1 cellular context compared by ENCODE assay signal in the genomic region with DNA sequence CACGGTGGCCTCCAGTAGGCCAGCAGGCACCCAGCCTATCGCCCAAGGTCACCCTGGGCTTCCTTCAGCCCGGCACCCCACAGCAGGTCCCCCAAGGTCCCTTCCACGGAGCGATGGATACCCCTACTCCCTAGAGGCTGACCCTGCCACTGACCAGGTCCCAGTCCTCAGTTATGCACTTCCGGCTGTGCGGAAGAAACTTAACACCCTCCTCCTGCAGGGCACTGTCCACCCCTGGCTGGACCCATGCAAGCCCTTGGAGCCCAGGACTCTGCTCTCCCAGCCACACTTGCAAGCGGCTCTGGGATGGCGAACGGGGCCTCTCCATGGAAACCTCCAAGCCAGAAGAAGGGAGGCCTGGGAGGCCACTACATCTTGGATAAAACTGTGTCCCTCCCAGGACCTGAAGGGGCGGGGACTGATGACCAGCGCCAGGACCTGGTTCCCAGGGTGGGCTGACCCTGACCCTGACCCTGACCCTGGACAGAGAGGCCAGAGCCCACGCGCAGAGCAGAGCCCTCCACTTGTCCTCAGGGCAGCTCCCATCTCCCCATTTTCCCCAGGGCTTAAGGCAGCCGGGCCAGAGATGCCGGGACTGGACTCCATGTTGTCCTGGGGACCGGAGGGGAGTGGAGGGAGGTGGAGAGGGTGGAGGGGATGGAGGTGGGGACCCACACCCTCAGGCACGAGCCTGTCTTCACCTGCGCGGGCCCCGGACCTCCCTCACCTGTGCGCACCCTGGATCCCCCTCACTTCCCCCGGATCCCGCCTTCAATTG.
TF ChIP-seq lines count a peak whose summit lies in the region.

No MANE protein-coding gene starts in this region.

TF ChIP-seq in HepG2, 621 proteins besides CTCF, POLR2A, EP300 and RAD21 (continues in another document):
- TF ChIP-seq ZNF280D (CRISPR knock-in tag; IDR thresholded peaks at IDR 0.05) (no peak), THAP7 (CRISPR knock-in tag; IDR thresholded peaks at IDR 0.05) (0 out of 2 replicates have a peak, but pooled peaks have one; percentile 82), ZFP91 (CRISPR knock-in tag; IDR thresholded peaks at IDR 0.05; ENCODE audit: borderline replicate concordance) (peak; percentile 12; the same call in 1 of the 2 replicates), SRSF1 (optimal IDR thresholded peaks at IDR 0.05; ENCODE audit: low read depth, low read length) (no peak), ZNF776 (CRISPR knock-in tag; IDR thresholded peaks at IDR 0.05) (peak; percentile 73; the same call in 1 of the 2 replicates), NR3C1 (CRISPR knock-in tag; IDR thresholded peaks at IDR 0.05) (no peak), ZBTB7B (CRISPR knock-in tag; IDR thresholded peaks at IDR 0.05) (peak; percentile 37; the same call in 1 of the 2 replicates), YEATS2 (CRISPR knock-in tag; IDR thresholded peaks at IDR 0.05; ENCODE audit: borderline replicate concordance) (0 out of 2 replicates have a peak, but pooled peaks have one; percentile 14), ZNF556 (CRISPR knock-in tag; IDR thresholded peaks at IDR 0.05; ENCODE audit: borderline replicate concordance) (0 out of 2 replicates have a peak, but pooled peaks have one; percentile 25), NFATC3 (CRISPR knock-in tag; IDR thresholded peaks at IDR 0.05) (peak; percentile 86; the same call in 1 of the 2 replicates), ZNF652 (CRISPR knock-in tag; IDR thresholded peaks at IDR 0.05; ENCODE audit: borderline replicate concordance, low read depth) (no peak), SIX1 (CRISPR knock-in tag; IDR thresholded peaks at IDR 0.05; ENCODE audit: borderline replicate concordance) (peak; percentile 20; the same call in 1 of the 2 replicates), NR2F1 (CRISPR knock-in tag; IDR thresholded peaks at IDR 0.05) (peak; percentile 16 to 71; a peak in 2 of 4 replicates), RXRB (CRISPR knock-in tag; IDR thresholded peaks at IDR 0.05; ENCODE audit: borderline replicate concordance) (0 out of 2 replicates have a peak, but pooled peaks have one; percentile 18), ZKSCAN5 (CRISPR knock-in tag; IDR thresholded peaks at IDR 0.05) (no peak), HIVEP1 (CRISPR knock-in tag; IDR thresholded peaks at IDR 0.05) (0 out of 2 replicates have a peak, but pooled peaks have one; percentile 9), SNAPC5 (CRISPR knock-in tag; IDR thresholded peaks at IDR 0.05; ENCODE audit: borderline replicate concordance) (peak; percentile 25; the same call in 1 of the 2 replicates), NR2F2 (IDR thresholded peaks at IDR 0.05; ENCODE audit: borderline replicate concordance, low read depth) (0 out of 2 replicates have a peak, but pooled peaks have one; percentile 13), GABPB1 (CRISPR knock-in tag; IDR thresholded peaks at IDR 0.05) (peak; percentile 63), HNF1B (CRISPR knock-in tag; IDR thresholded peaks at IDR 0.05) (peak; percentile 76), ETV5 (CRISPR knock-in tag; IDR thresholded peaks at IDR 0.05; ENCODE audit: borderline replicate concordance) (peak; percentile 42; the same call in 1 of the 2 replicates), ZEB1 (IDR thresholded peaks at IDR 0.05; ENCODE audit: insufficient replicate concordance, low read depth) (peak; percentile 15), SP2 (CRISPR knock-in tag; IDR thresholded peaks at IDR 0.05) (peak; percentile 56; the same call in 1 of the 2 replicates), DMTF1 (CRISPR knock-in tag; IDR thresholded peaks at IDR 0.05) (no peak), ELF1 (CRISPR knock-in tag; IDR thresholded peaks at IDR 0.05) (peak; percentile 74), ZNF354B (CRISPR knock-in tag; IDR thresholded peaks at IDR 0.05) (0 out of 2 replicates have a peak, but pooled peaks have one; percentile 59), PHF8 (CRISPR knock-in tag; IDR thresholded peaks at IDR 0.05) (peak; percentile 42), RFXAP (CRISPR knock-in tag; IDR thresholded peaks at IDR 0.05; ENCODE audit: borderline replicate concordance) (0 out of 2 replicates have a peak, but pooled peaks have one; percentile 26), RARA (CRISPR knock-in tag; IDR thresholded peaks at IDR 0.05) (peak; percentile 70), MTA1 (CRISPR knock-in tag; IDR thresholded peaks at IDR 0.05; ENCODE audit: borderline replicate concordance) (peak; percentile 62), BRD4 (CRISPR knock-in tag; IDR thresholded peaks at IDR 0.05) (0 out of 2 replicates have a peak, but pooled peaks have one; percentile 54), AGO1 (IDR thresholded peaks at IDR 0.05; ENCODE audit: low read depth, low read length, poor library complexity, severe bottlenecking) (peak; percentile 28), ZNF256 (CRISPR knock-in tag; conservative IDR thresholded peaks at IDR 0.05) (no peak), ZNF598 (CRISPR knock-in tag; IDR thresholded peaks at IDR 0.05; ENCODE audit: borderline replicate concordance) (peak; percentile 56; the same call in 1 of the 2 replicates), ZNF773 (CRISPR knock-in tag; IDR thresholded peaks at IDR 0.05; ENCODE audit: borderline replicate concordance) (peak; percentile 4; the same call in 1 of the 2 replicates), NKX3-1 (CRISPR knock-in tag; IDR thresholded peaks at IDR 0.05) (0 out of 2 replicates have a peak, but pooled peaks have one; percentile 20), YEATS4 (CRISPR knock-in tag; IDR thresholded peaks at IDR 0.05; ENCODE audit: borderline replicate concordance) (peak; percentile 48; the same call in 1 of the 2 replicates), ZNF614 (CRISPR knock-in tag; IDR thresholded peaks at IDR 0.05; ENCODE audit: borderline replicate concordance) (0 out of 2 replicates have a peak, but pooled peaks have one; percentile 15), ZNF691 (CRISPR knock-in tag; IDR thresholded peaks at IDR 0.05; ENCODE audit: borderline replicate concordance, low read depth) (0 out of 2 replicates have a peak, but pooled peaks have one; percentile 54), SATB2 (CRISPR knock-in tag; IDR thresholded peaks at IDR 0.05) (no peak), NR2C2 (CRISPR knock-in tag; IDR thresholded peaks at IDR 0.05; ENCODE audit: borderline replicate concordance) (peak; percentile 9; the same call in 1 of the 2 replicates)
- TF ChIP-seq, protein P1, sequence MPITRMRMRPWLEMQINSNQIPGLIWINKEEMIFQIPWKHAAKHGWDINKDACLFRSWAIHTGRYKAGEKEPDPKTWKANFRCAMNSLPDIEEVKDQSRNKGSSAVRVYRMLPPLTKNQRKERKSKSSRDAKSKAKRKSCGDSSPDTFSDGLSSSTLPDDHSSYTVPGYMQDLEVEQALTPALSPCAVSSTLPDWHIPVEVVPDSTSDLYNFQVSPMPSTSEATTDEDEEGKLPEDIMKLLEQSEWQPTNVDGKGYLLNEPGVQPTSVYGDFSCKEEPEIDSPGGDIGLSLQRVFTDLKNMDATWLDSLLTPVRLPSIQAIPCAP (CRISPR knock-in tag; IDR thresholded peaks at IDR 0.05; ENCODE audit: low read depth) = peak; percentile 17; the same call in 1 of the 2 replicates
- TF ChIP-seq, protein P2, sequence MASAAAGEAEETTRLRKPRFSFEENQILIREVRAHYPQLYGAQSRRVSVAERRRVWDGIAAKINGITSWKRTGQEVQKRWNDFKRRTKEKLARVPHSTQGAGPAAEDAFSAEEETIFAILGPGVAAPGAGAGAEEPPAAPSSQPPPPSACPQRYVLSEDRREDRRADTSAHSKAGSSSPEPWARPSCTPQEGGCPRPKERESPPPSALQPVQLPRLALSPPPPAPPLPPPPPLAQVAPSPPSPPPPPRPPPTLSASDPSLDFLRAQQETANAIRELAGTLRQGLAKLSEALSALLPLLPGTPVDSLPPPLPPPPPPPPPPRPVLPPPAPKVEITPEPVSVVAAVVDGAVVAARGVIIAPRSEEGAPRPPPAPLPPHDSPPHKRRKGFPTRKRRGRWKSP (CRISPR knock-in tag; IDR thresholded peaks at IDR 0.05) = no peak
